Comparison of ENCODE assay signal across 10 cellular contexts in genomic region chr12:93848453-93849120, GRCh38.
DNase-seq lines count a peak whose midpoint lies in the region; ATAC-seq, FAIRE-seq and TF ChIP-seq lines count a peak whose summit lies in the region.
"Had no signal": no experiment of that assay in that cellular context is flagged by ENCODE, and none has a peak within 500 bp of the region (broad histone marks: within the 10 kb centered on the region; RNA-seq: fewer than 3 reads in every experiment).

No MANE protein-coding gene starts in this region.

- H3K4me3 ChIP-seq in OCI-LY1 (ENCODE audit: low read depth, low read length, poor library complexity, severe bottlenecking), result peak overlapping the region; percentile 34
- H3K4me3 ChIP-seq in small intestine (ENCODE audit: low read depth in 1 of 2, low read length in 2 of 2), result no peak overlapping the region
- H3K4me3 ChIP-seq: adrenal gland had no signal

- no peaks in the 10 kb centered on the region for H3K9me2 ChIP-seq in OCI-LY1 (ENCODE audit: low read depth, low read length)

- H3K4me3 Mint-ChIP-seq in effector memory CD8-positive, alpha-beta T cell, result peak overlapping the region; percentile 30 to 38

- H3K4me2 ChIP-seq in OCI-LY1 (ENCODE audit: low read length), result peak overlapping the region; percentile 31; the same call in 1 of the 2 replicates

- H3K9me3 Mint-ChIP-seq in effector memory CD8-positive, alpha-beta T cell, result peaks cover 3 to 8% of the 10 kb centered on the region in 2 donors

- no peaks in the 10 kb centered on the region for H3F3A ChIP-seq in OCI-LY1 (ENCODE audit: insufficient read depth, low read length)

- H3K9me3 ChIP-seq in OCI-LY1 (ENCODE audit: low read length) (no peaks in the 10 kb centered on the region), small intestine (ENCODE audit: control insufficient read depth, low read depth) (no peaks in the 10 kb centered on the region)
- H3K9me3 ChIP-seq: adrenal gland had no signal

- H2AFZ ChIP-seq in OCI-LY1 (ENCODE audit: low read length), result peak overlapping the region; percentile 39

- no peak for FAIRE-seq in small intestine (lab: Jason Lieb, UNC)

- H3K4me1 ChIP-seq in OCI-LY1 (ENCODE audit: insufficient read depth, low read length, severe bottlenecking) (peaks cover 47% of the 10 kb centered on the region), small intestine (ENCODE audit: control insufficient read depth in 2 of 2, insufficient read depth in 1 of 2, low read depth in 1 of 2, low read length in 1 of 2) (peaks cover 4 to 10% of the 10 kb centered on the region in 2 donors)

- no peaks in the 10 kb centered on the region for H3K27me3 Mint-ChIP-seq in effector memory CD8-positive, alpha-beta T cell

- H3K27ac ChIP-seq in OCI-LY1 (ENCODE audit: low read depth, low read length, poor library complexity, severe bottlenecking) (peak overlapping the region; percentile 77), small intestine (ENCODE audit: low read depth in 1 of 2, low read length in 1 of 2) (peak overlapping the region; percentile 74)

- H3K27ac Mint-ChIP-seq in effector memory CD8-positive, alpha-beta T cell, result peak overlapping the region; percentile 36 to 57

- no peaks in the 10 kb centered on the region for H3K27me3 ChIP-seq in OCI-LY1 (ENCODE audit: insufficient read depth, low read length)
- H3K27me3 ChIP-seq in small intestine (ENCODE audit: control insufficient read depth in 2 of 2, insufficient read depth in 2 of 2, low read length in 2 of 2), result no peaks in the 10 kb centered on the region
- H3K27me3 ChIP-seq: adrenal gland had no signal

- no peak for TF ChIP-seq CTCF in OCI-LY1 (IDR thresholded peaks at IDR 0.05; ENCODE audit: low read length)

- no peak overlapping the region for H3K9ac ChIP-seq in OCI-LY1 (ENCODE audit: low read length)

- no peaks in the 10 kb centered on the region for H4K20me1 ChIP-seq in OCI-LY1 (ENCODE audit: insufficient read depth, low read length)

- peaks cover 7% of the 10 kb centered on the region for H3K36me3 Mint-ChIP-seq in effector memory CD8-positive, alpha-beta T cell (ENCODE audit: insufficient read depth)

- no peaks in the 10 kb centered on the region for H3K36me3 ChIP-seq in OCI-LY1 (ENCODE audit: insufficient read depth, low read length)
- no peaks in the 10 kb centered on the region for H3K36me3 ChIP-seq in small intestine (ENCODE audit: control insufficient read depth in 2 of 2, insufficient read depth in 2 of 2, low read length in 2 of 2)
- H3K36me3 ChIP-seq: adrenal gland had no signal

- ATAC-seq in GM19395 (IDR thresholded peaks at IDR 0.05; ENCODE audit: unreplicated experiment) (peak; percentile 32), GM21786 (IDR thresholded peaks at IDR 0.05; ENCODE audit: unreplicated experiment) (no peak), HG02840 (IDR thresholded peaks at IDR 0.05; ENCODE audit: low FRiP score, unreplicated experiment) (no peak)
- ATAC-seq in effector memory CD8-positive, alpha-beta T cell (replicated peaks), result peak; percentile 20
- ATAC-seq: SK-N-SH treated with all-trans-retinoic acid at 6 μM for 48 hours had no signal

- DNase-seq in effector memory CD8-positive, alpha-beta T cell, result no peak
- DNase-seq in small intestine, result peak; percentile 59
- DNase-seq in central memory CD4-positive, alpha-beta T cell, result no peak
- DNase-seq: foreskin fibroblast had no signal

- WGBS in small intestine, 3 donors, result 42 to 57% (median 50%) methylated on average over 12 of the region's 12 CpGs

- no peaks in the 10 kb centered on the region for H3K79me2 ChIP-seq in OCI-LY1 (ENCODE audit: insufficient read depth, low read length)

- peaks cover 25 to 34% of the 10 kb centered on the region in 2 donors for H3K4me1 Mint-ChIP-seq in effector memory CD8-positive, alpha-beta T cell (ENCODE audit: low read depth in 2 of 2)

Comparison
In these comparisons a context has a peak if more than half of its experiments do, and no peak if none do; other contexts are left out.
1. ATAC-seq: peak in GM19395 (single experiment) and effector memory CD8-positive, alpha-beta T cell (single experiment); none in GM21786 (single experiment) and HG02840 (single experiment).